In genomic region chr19:2475702-2476450, GRCh38 we compare ENCODE assay signal across 1 cellular context.
TF ChIP-seq lines count a peak whose summit lies in the region.

GADD45B (plus strand) TSS chr19:2476127; CDS start chr19:2476359, 232 bp downstream.

TF ChIP-seq in HEK293, 187 proteins besides CTCF, POLR2A, EP300 and RAD21 (continued from another document):
- TF ChIP-seq ZBTB49 (tag by site-specific recombination; IDR thresholded peaks at IDR 0.05; ENCODE audit: low read depth) (no peak), ZNF341 (tag by site-specific recombination; IDR thresholded peaks at IDR 0.05; ENCODE audit: low read depth) (peak; percentile 37; the same call in 1 of the 2 replicates)
